1 cellular context compared by ENCODE assay signal in genomic region chr5:168528521-168529360, GRCh38.
A peak's percentile ranks its signal among the peaks of the same experiment; 100 is the strongest.
TF ChIP-seq lines count a peak whose summit lies in the region.

Gene FBLL1 (plus strand): TSS chr5:168529305. CDS start chr5:168529505, 200 bp downstream.

TF ChIP-seq in HepG2, 621 proteins besides CTCF, POLR2A, EP300 and RAD21 (continued from another document and continues in another):
- TF ChIP-seq TFE3 (CRISPR knock-in tag; IDR thresholded peaks at IDR 0.05) (peak; percentile 72), AGO2 (optimal IDR thresholded peaks at IDR 0.05; ENCODE audit: low read depth, low read length) (no peak), ZNF18 (CRISPR knock-in tag; IDR thresholded peaks at IDR 0.05; ENCODE audit: insufficient replicate concordance) (no peak), FOXA1 (IDR thresholded peaks at IDR 0.05) (no peak), FOXA1 (CRISPR knock-in tag; IDR thresholded peaks at IDR 0.05) (no peak), ZHX2 (IDR thresholded peaks at IDR 0.05; ENCODE audit: low read depth) (no peak), ZHX2 (CRISPR knock-in tag; IDR thresholded peaks at IDR 0.05; ENCODE audit: borderline replicate concordance) (no peak), HINFP (CRISPR knock-in tag; IDR thresholded peaks at IDR 0.05; ENCODE audit: low read depth) (no peak), KDM6A (CRISPR knock-in tag; IDR thresholded peaks at IDR 0.05; ENCODE audit: low read depth) (no peak), PRDM10 (CRISPR knock-in tag; IDR thresholded peaks at IDR 0.05; ENCODE audit: low read depth) (no peak), ZNF407 (CRISPR knock-in tag; IDR thresholded peaks at IDR 0.05; ENCODE audit: not compliant biosample characterization) (no peak), ARID5B (CRISPR knock-in tag; IDR thresholded peaks at IDR 0.05) (0 out of 2 replicates have a peak, but pooled peaks have one; percentile 25), GFI1 (CRISPR knock-in tag; IDR thresholded peaks at IDR 0.05; ENCODE audit: borderline replicate concordance) (0 out of 2 replicates have a peak, but pooled peaks have one; percentile 21), ZNF432 (CRISPR knock-in tag; IDR thresholded peaks at IDR 0.05; ENCODE audit: borderline replicate concordance) (no peak), ZBTB20 (CRISPR knock-in tag; IDR thresholded peaks at IDR 0.05; ENCODE audit: borderline replicate concordance, low read depth) (no peak; the same call in 1 of the 2 replicates), RARA (CRISPR knock-in tag; IDR thresholded peaks at IDR 0.05) (peak; percentile 48; the same call in 1 of the 2 replicates), ZNF180 (CRISPR knock-in tag; IDR thresholded peaks at IDR 0.05; ENCODE audit: borderline replicate concordance, low read depth) (no peak), MEF2D (CRISPR knock-in tag; IDR thresholded peaks at IDR 0.05) (0 out of 2 replicates have a peak, but pooled peaks have one; percentile 55), IRF1 (CRISPR knock-in tag; IDR thresholded peaks at IDR 0.05; ENCODE audit: low read depth) (no peak), ZFP36L1 (CRISPR knock-in tag; IDR thresholded peaks at IDR 0.05) (no peak)
